ENCODE assay signal across 34 cellular contexts in genomic region chr5:162190-162564, GRCh38. TPM values are rescaled to one million over a fixed set of nuclear protein-coding genes. Genes with fewer than 3 reads are reported as not detected.
"Had no signal": no experiment of that assay in that cellular context is flagged by ENCODE, and none has a peak within 500 bp of the region (broad histone marks: within the 10 kb centered on the region; RNA-seq: fewer than 3 reads in every experiment).

No MANE protein-coding gene starts in this region.

- H3K27ac Mint-ChIP-seq: activated CD4-positive, alpha-beta memory T cell treated with anti-CD3 and anti-CD28 coated beads for 36 hours; activated CD4-positive, alpha-beta T cell treated with anti-CD3 and anti-CD28 coated beads, Interleukin-2, amount 10 ng/mL, durations not matched to agents 24 days and 14 days; activated naive CD8-positive, alpha-beta T cell; activated T-cell treated with anti-CD3 and anti-CD28 coated beads, Interleukin-2, amount 50 U/mL, for 24 hours; effector memory CD8-positive, alpha-beta T cell; T-helper 17 cell; type B pancreatic cell had no signal

- H3K9ac ChIP-seq: parathyroid adenoma had no signal

- DNase-seq: activated CD4-positive, alpha-beta memory T cell treated with anti-CD3 and anti-CD28 coated beads for 36 hours; activated CD4-positive, alpha-beta T cell treated with anti-CD3 and anti-CD28 coated beads, Interleukin-2, amount 10 ng/mL, durations not matched to agents 24 days and 14 days; activated CD8-positive, alpha-beta memory T cell treated with anti-CD3 and anti-CD28 coated beads, Interleukin-2, amount 50 U/mL, for 4 hours; activated T-cell treated with anti-CD3 and anti-CD28 coated beads, Interleukin-2, amount 50 U/mL, for 24 hours; cortex of kidney; effector memory CD8-positive, alpha-beta T cell; heart left ventricle; hypothalamus; kidney glomerular epithelial cell; left lung; mesendoderm; mucosa of descending colon; stimulated activated CD4-positive, alpha-beta T cell treated with anti-CD3 and anti-CD28 coated beads, Interleukin-2, amount 100 ng/mL, for 48 hours; stimulated activated naive CD4-positive, alpha-beta T cell treated with Interleukin-2 at 50 U/mL for 16 hours; T-helper 17 cell; T1000; WERI-Rb-1 had no signal

- H3K27ac ChIP-seq: ascending aorta, cardiac muscle cell, gastroesophageal sphincter, heart left ventricle, left lung, parathyroid adenoma, right atrium auricular region, vagina, WERI-Rb-1 had no signal

- H3K79me2 ChIP-seq: parathyroid adenoma had no signal

- H3K4me1 Mint-ChIP-seq: activated CD4-positive, alpha-beta T cell treated with anti-CD3 and anti-CD28 coated beads, Interleukin-2, amount 10 ng/mL, durations not matched to agents 24 days and 14 days had no signal

- H2AFZ ChIP-seq: parathyroid adenoma had no signal

- H3K4me3 Mint-ChIP-seq: activated CD4-positive, alpha-beta memory T cell treated with anti-CD3 and anti-CD28 coated beads for 36 hours; activated CD4-positive, alpha-beta T cell treated with anti-CD3 and anti-CD28 coated beads, Interleukin-2, amount 10 ng/mL, durations not matched to agents 24 days and 14 days; activated naive CD8-positive, alpha-beta T cell; activated T-cell treated with anti-CD3 and anti-CD28 coated beads, Interleukin-2, amount 50 U/mL, for 24 hours; brain; effector memory CD8-positive, alpha-beta T cell; nephron; T-helper 17 cell; type B pancreatic cell had no signal

- H3K9me3 ChIP-seq: ascending aorta, gastroesophageal sphincter, heart left ventricle, left lung, mucosa of descending colon, right atrium auricular region, vagina had no signal

- H3K36me3 Mint-ChIP-seq: activated CD4-positive, alpha-beta memory T cell treated with anti-CD3 and anti-CD28 coated beads for 36 hours; activated naive CD8-positive, alpha-beta T cell had no signal

- H3K36me3 ChIP-seq: ascending aorta, cardiac muscle cell, gastroesophageal sphincter, heart left ventricle, left lung, right atrium auricular region, vagina, WERI-Rb-1 had no signal

- H3K27me3 Mint-ChIP-seq: type B pancreatic cell had no signal

- ATAC-seq: effector memory CD8-positive, alpha-beta T cell; gastroesophageal sphincter; left lung; mucosa of descending colon; T-helper 17 cell had no signal

- H3K4me3 ChIP-seq: ascending aorta, cardiac muscle cell, gastroesophageal sphincter, heart left ventricle, left lung, lung, mucosa of descending colon, right atrium auricular region, vagina had no signal

- H3K9me3 Mint-ChIP-seq: activated CD4-positive, alpha-beta memory T cell treated with anti-CD3 and anti-CD28 coated beads for 36 hours; activated CD4-positive, alpha-beta T cell treated with anti-CD3 and anti-CD28 coated beads, Interleukin-2, amount 10 ng/mL, durations not matched to agents 24 days and 14 days; activated T-cell treated with anti-CD3 and anti-CD28 coated beads, Interleukin-2, amount 50 U/mL, for 24 hours; effector memory CD8-positive, alpha-beta T cell; nephron; type B pancreatic cell had no signal

- H3K27me3 ChIP-seq: ascending aorta, cardiac muscle cell, right atrium auricular region, vagina had no signal

- H3K4me1 ChIP-seq: ascending aorta, gastroesophageal sphincter, heart left ventricle, left lung, parathyroid adenoma, right atrium auricular region, vagina had no signal

RNA-seq across cellular contexts. Expression of gene LRRC14B, which starts 29.1 kb away (rescaled TPM):
- total RNA-seq: activated CD4-positive, alpha-beta memory T cell treated with anti-CD3 and anti-CD28 coated beads for 36 hours; activated CD4-positive, alpha-beta T cell treated with anti-CD3 and anti-CD28 coated beads, Interleukin-2, amount 10 ng/mL, durations not matched to agents 24 days and 14 days; activated CD8-positive, alpha-beta memory T cell treated with anti-CD3 and anti-CD28 coated beads for 36 hours; ascending aorta; fibroblast of lung; fibroblast of villous mesenchyme; gastroesophageal sphincter; left lung; mucosa of descending colon; pulmonary artery endothelial cell; subcutaneous adipose tissue; T-helper 17 cell; vagina had no signal
- polyA plus RNA-seq: adipose tissue, fibroblast of lung, lung had no signal
